Comparison of ENCODE assay signal across 17 cellular contexts in the genomic region with DNA sequence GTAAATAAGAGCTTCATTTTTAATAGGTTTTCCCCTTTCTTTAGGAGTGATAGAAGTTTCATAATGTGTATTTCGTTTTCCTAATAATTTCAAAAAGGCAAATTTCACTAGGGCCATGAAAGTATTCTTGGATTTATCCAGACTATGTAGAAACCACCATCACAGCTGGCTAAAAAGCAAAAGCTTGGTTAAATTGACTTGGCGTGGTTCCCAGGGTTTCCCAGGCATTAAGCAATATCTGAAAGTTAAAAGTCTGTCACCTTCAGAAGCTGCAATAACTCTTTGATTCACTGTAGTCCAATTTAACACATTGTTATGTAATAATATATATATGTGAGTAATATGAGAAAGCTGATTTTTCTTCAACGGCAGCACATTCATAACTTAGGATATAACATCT. TPM values are rescaled to one million over a fixed set of nuclear protein-coding genes. Genes with fewer than 3 reads are reported as not detected.
A peak's percentile ranks its signal among the peaks of the same experiment; 100 is the strongest.
DNase-seq lines count a peak whose midpoint lies in the region; ATAC-seq and TF ChIP-seq lines count a peak whose summit lies in the region.
"Had no signal": no experiment of that assay in that cellular context is flagged by ENCODE, and none has a peak within 500 bp of the region (broad histone marks: within the 10 kb centered on the region; RNA-seq: fewer than 3 reads in every experiment).

No MANE protein-coding gene starts in this region.

- H3K4me2 ChIP-seq in hepatocyte, result no peak overlapping the region
- H3K4me2 ChIP-seq: BLaER1 treated with 17β-estradiol and CSF1 and Interleukin-3, amounts not matched to agents 10 nM and 100 nM had no signal

- no peak for TF ChIP-seq CTCF in astrocyte of the cerebellum (IDR thresholded peaks at IDR 0.05; ENCODE audit: low read depth, low read length, missing control alignments)
- TF ChIP-seq CTCF in hepatocyte (IDR thresholded peaks at IDR 0.05; ENCODE audit: poor library complexity), result no peak

- peak; percentile 27 for DNase-seq in A172 (ENCODE audit: low spot score)
- peak; percentile 55 for DNase-seq in H4 (ENCODE audit: low spot score)
- peak; percentile 72 for DNase-seq in astrocyte of the cerebellum (ENCODE audit: low read depth)
- peak; percentile 28 for DNase-seq in hepatocyte (ENCODE audit: low spot score)
- DNase-seq in activated T-cell treated with anti-CD3 and anti-CD28 coated beads, Interleukin-2, amount 50 U/mL, for 72 hours, result no peak
- no peak for DNase-seq in AG08396 (ENCODE audit: low spot score)
- no peak for DNase-seq in HAP-1 (ENCODE audit: low spot score in 2 of 2)
- DNase-seq: activated CD4-positive, alpha-beta T cell treated with anti-CD3 and anti-CD28 coated beads for 48 hours; erythroblast; NCI-H1694 treated with DMSO at 0.1 percent for 48 hours; stimulated activated CD4-positive, alpha-beta T cell treated with anti-CD3 and anti-CD28 coated beads, Interleukin-4, amount 100 ng/mL, for 1 hour had no signal

- no peak overlapping the region for H3K4me3 Mint-ChIP-seq in activated T-cell treated with anti-CD3 and anti-CD28 coated beads, Interleukin-2, amount 50 U/mL, for 72 hours
- H3K4me3 Mint-ChIP-seq: central memory CD8-positive, alpha-beta T cell; stimulated activated memory B cell treated with anti-CD40 and anti-IgM and Interleukin-4, amounts not matched to agents 10 μg/mL and 1 μg/mL and 100 μg/mL, for 72 hours had no signal

- H3K27me3 ChIP-seq in hepatocyte, result no peaks in the 10 kb centered on the region
- H3K27me3 ChIP-seq in HAP-1 (ENCODE audit: low read depth), result no peaks in the 10 kb centered on the region
- H3K27me3 ChIP-seq: BLaER1 treated with 17β-estradiol and CSF1 and Interleukin-3, amounts not matched to agents 10 nM and 100 nM had no signal

- H3K36me3 Mint-ChIP-seq in activated T-cell treated with anti-CD3 and anti-CD28 coated beads, Interleukin-2, amount 50 U/mL, for 72 hours (ENCODE audit: insufficient read depth in 2 of 2), result no peaks in the 10 kb centered on the region
- H3K36me3 Mint-ChIP-seq: stimulated activated memory B cell treated with anti-CD40 and anti-IgM and Interleukin-4, amounts not matched to agents 10 μg/mL and 1 μg/mL and 100 μg/mL, for 72 hours had no signal

- H3K79me2 ChIP-seq in hepatocyte, result no peaks in the 10 kb centered on the region

- no peaks in the 10 kb centered on the region for H3K4me1 ChIP-seq in hepatocyte (ENCODE audit: insufficient read depth)
- H3K4me1 ChIP-seq in HAP-1, result no peaks in the 10 kb centered on the region
- H3K4me1 ChIP-seq: BLaER1 treated with 17β-estradiol and CSF1 and Interleukin-3, amounts not matched to agents 10 nM and 100 nM had no signal

- no peak overlapping the region for H3K4me3 ChIP-seq in astrocyte of the cerebellum (ENCODE audit: low read depth, low read length)
- H3K4me3 ChIP-seq in hepatocyte, result no peak overlapping the region
- H3K4me3 ChIP-seq in HAP-1, result no peak overlapping the region
- H3K4me3 ChIP-seq: BLaER1 treated with 17β-estradiol and CSF1 and Interleukin-3, amounts not matched to agents 10 nM and 100 nM; mucosa of descending colon had no signal

- ATAC-seq in activated T-cell treated with anti-CD3 and anti-CD28 coated beads, Interleukin-2, amount 50 U/mL, for 72 hours (replicated peaks in 1 of 2), result no peak
- no peak for ATAC-seq in HG03442 (IDR thresholded peaks at IDR 0.05; ENCODE audit: unreplicated experiment)
- ATAC-seq: mucosa of descending colon; stimulated activated memory B cell treated with anti-CD40 and anti-IgM and Interleukin-4, amounts not matched to agents 10 μg/mL and 1 μg/mL and 100 μg/mL, for 72 hours had no signal

- no peaks in the 10 kb centered on the region for H4K20me1 ChIP-seq in hepatocyte (ENCODE audit: insufficient read depth, poor library complexity, severe bottlenecking)
- H4K20me1 ChIP-seq: BLaER1 treated with 17β-estradiol and CSF1 and Interleukin-3, amounts not matched to agents 10 nM and 100 nM had no signal

- H3K9me3 ChIP-seq in hepatocyte (ENCODE audit: low read depth) (no peaks in the 10 kb centered on the region), HAP-1 (no peaks in the 10 kb centered on the region)
- H3K9me3 ChIP-seq: BLaER1 treated with 17β-estradiol and CSF1 and Interleukin-3, amounts not matched to agents 10 nM and 100 nM; mucosa of descending colon had no signal

- no peaks in the 10 kb centered on the region for H3K36me3 ChIP-seq in hepatocyte (replicated peaks; ENCODE audit: insufficient read depth, low read depth)
- H3K36me3 ChIP-seq in HAP-1 (replicated peaks), result no peaks in the 10 kb centered on the region
- H3K36me3 ChIP-seq: BLaER1 treated with 17β-estradiol and CSF1 and Interleukin-3, amounts not matched to agents 10 nM and 100 nM had no signal

- H2AFZ ChIP-seq in hepatocyte, result no peak overlapping the region

- no peaks in the 10 kb centered on the region for H3K9me3 Mint-ChIP-seq in activated T-cell treated with anti-CD3 and anti-CD28 coated beads, Interleukin-2, amount 50 U/mL, for 72 hours
- H3K9me3 Mint-ChIP-seq: central memory CD8-positive, alpha-beta T cell; stimulated activated memory B cell treated with anti-CD40 and anti-IgM and Interleukin-4, amounts not matched to agents 10 μg/mL and 1 μg/mL and 100 μg/mL, for 72 hours had no signal

- H3K27ac Mint-ChIP-seq in activated T-cell treated with anti-CD3 and anti-CD28 coated beads, Interleukin-2, amount 50 U/mL, for 72 hours, result no peak overlapping the region
- H3K27ac Mint-ChIP-seq: stimulated activated memory B cell treated with anti-CD40 and anti-IgM and Interleukin-4, amounts not matched to agents 10 μg/mL and 1 μg/mL and 100 μg/mL, for 72 hours had no signal

- H3K4me1 Mint-ChIP-seq in activated T-cell treated with anti-CD3 and anti-CD28 coated beads, Interleukin-2, amount 50 U/mL, for 72 hours (ENCODE audit: low read depth), result no peaks in the 10 kb centered on the region
- H3K4me1 Mint-ChIP-seq: central memory CD8-positive, alpha-beta T cell; stimulated activated memory B cell treated with anti-CD40 and anti-IgM and Interleukin-4, amounts not matched to agents 10 μg/mL and 1 μg/mL and 100 μg/mL, for 72 hours had no signal

- H3K27ac ChIP-seq in hepatocyte, result no peak overlapping the region
- H3K27ac ChIP-seq: BLaER1 treated with 17β-estradiol and CSF1 and Interleukin-3, amounts not matched to agents 10 nM and 100 nM had no signal

- in situ Hi-C loops in astrocyte of the cerebellum (cut with HindIII; ENCODE audit: low sequenced_read_pairs) (no loop called here), HAP-1 (cut with MboI; ENCODE audit: low sequenced_read_pairs) (no loop called here)

- WGBS in hepatocyte (ENCODE audit: low lambda C conversion rate, missing lambda C conversion rate), result 84% methylated on average over 3 of the region's 3 CpGs

- no peaks in the 10 kb centered on the region for H3K9me2 ChIP-seq in hepatocyte (replicated peaks; ENCODE audit: insufficient read depth)

- H3K27me3 Mint-ChIP-seq in activated T-cell treated with anti-CD3 and anti-CD28 coated beads, Interleukin-2, amount 50 U/mL, for 72 hours (ENCODE audit: low read depth), result peaks cover 10% of the 10 kb centered on the region
- H3K27me3 Mint-ChIP-seq: central memory CD8-positive, alpha-beta T cell; stimulated activated memory B cell treated with anti-CD40 and anti-IgM and Interleukin-4, amounts not matched to agents 10 μg/mL and 1 μg/mL and 100 μg/mL, for 72 hours had no signal

RNA-seq across cellular contexts. Expression of gene NDNF, which starts 38.3 kb away (rescaled TPM):
- 0.14 and 0.29 TPM in 2 replicates for total RNA-seq in A172 (2014; rRNA removed; shearing (Covaris generic))
- total RNA-seq in H4 (2014; rRNA removed; shearing (Covaris generic)), result 2.4 and 2.7 TPM in 2 replicates
- total RNA-seq in hepatocyte, result 27.5 and 30.5 TPM in 2 replicates
- polyA plus RNA-seq in hepatocyte, result 13.6 and 19.5 TPM in 2 replicates
- under 1 TPM; 0.34 to 0.35 TPM for total RNA-seq in activated T-cell treated with anti-CD3 and anti-CD28 coated beads, Interleukin-2, amount 50 U/mL, for 72 hours
- total RNA-seq: G401 had no signal

Comparison
In these comparisons a context has a peak if more than half of its experiments do, and no peak if none do; other contexts are left out.
1. DNase-seq: peak in A172 (single experiment), H4 (single experiment), astrocyte of the cerebellum (single experiment) and hepatocyte (single experiment); none in activated T-cell treated with anti-CD3 and anti-CD28 coated beads, Interleukin-2, amount 50 U/mL, for 72 hours (0 of 2), AG08396 (single experiment) and HAP-1 (0 of 2).